In the genomic region with DNA sequence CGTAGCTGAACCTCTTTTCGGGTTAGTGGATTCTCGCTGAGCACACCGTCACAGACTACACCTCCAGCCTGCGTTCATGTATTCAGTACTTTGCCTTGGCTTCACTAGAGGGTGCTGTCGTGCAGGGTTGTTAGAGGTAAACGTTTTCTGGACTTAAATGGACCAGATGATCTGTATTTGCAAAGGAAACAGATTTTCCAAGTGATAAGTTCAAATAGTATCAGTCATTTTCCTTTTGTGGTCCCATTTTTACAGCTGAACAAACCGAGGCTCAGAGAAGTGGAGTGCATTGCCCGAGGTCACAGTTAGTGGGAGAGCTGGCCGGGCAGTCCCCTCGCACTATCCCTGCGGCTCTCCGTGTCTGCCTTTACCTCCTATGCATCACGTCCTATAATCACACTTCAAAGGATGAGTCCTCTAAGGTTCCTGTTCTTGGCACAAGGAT, we compare ENCODE assay signal across 9 cellular contexts.
DNase-seq lines count a peak whose midpoint lies in the region; ATAC-seq and TF ChIP-seq lines count a peak whose summit lies in the region.
"Had no signal": no experiment of that assay in that cellular context is flagged by ENCODE, and none has a peak within 500 bp of the region (broad histone marks: within the 10 kb centered on the region; RNA-seq: fewer than 3 reads in every experiment).

No MANE protein-coding gene starts in this region.

- POLR2A ChIA-PET in AG04449 (lab: Yijun Ruan, JAX), result no interaction called here

- no peaks in the 10 kb centered on the region for H4K20me1 ChIP-seq in Karpas-422 (ENCODE audit: insufficient read depth, low read depth, low read length)

- CTCF ChIA-PET in AG04449 (lab: Yijun Ruan, JAX), result interaction anchor here (0.8 to 13.9 kb wide), 11 partner anchors 9 to 407 kb away, joined by 3 to 127 read pairs (median 4); no protein-coding TSS in a partner anchor

- no peaks in the 10 kb centered on the region for H3K9me2 ChIP-seq in Karpas-422 (replicated peaks; ENCODE audit: insufficient read depth, low read length)

- peak; percentile 65 for TF ChIP-seq CTCF in AG04449 (IDR thresholded peaks at IDR 0.05; ENCODE audit: insufficient read depth, low read length, missing control alignments)
- TF ChIP-seq CTCF in WERI-Rb-1 (IDR thresholded peaks at IDR 0.05; ENCODE audit: low read depth, low read length), result peak; percentile 49
- TF ChIP-seq CTCF in breast epithelium (IDR thresholded peaks at IDR 0.05), result peak in 2 of 3 donors; percentile 44 to 58

- H3K27me3 ChIP-seq in Karpas-422 (ENCODE audit: low read length) (no peaks in the 10 kb centered on the region), WERI-Rb-1 (ENCODE audit: insufficient read depth, low read depth, severe bottlenecking) (no peaks in the 10 kb centered on the region), breast epithelium (no peaks in the 10 kb centered on the region)

- no peak overlapping the region for H3K4me3 ChIP-seq in AG04449 (ENCODE audit: low read depth, low read length)
- H3K4me3 ChIP-seq in Karpas-422 (ENCODE audit: low read length), result no peak overlapping the region
- no peak overlapping the region for H3K4me3 ChIP-seq in WERI-Rb-1 (ENCODE audit: low read depth, low read length)
- H3K4me3 ChIP-seq in breast epithelium, result no peak overlapping the region
- H3K4me3 ChIP-seq: skin epidermis had no signal

- ATAC-seq in GM19372 (IDR thresholded peaks at IDR 0.05; ENCODE audit: low read depth, unreplicated experiment) (peak; percentile 86), left colon (peak; percentile 84), HG03460 (IDR thresholded peaks at IDR 0.05; ENCODE audit: unreplicated experiment) (no peak)

- H3K9me3 ChIP-seq in Karpas-422 (ENCODE audit: low read length) (no peaks in the 10 kb centered on the region), WERI-Rb-1 (ENCODE audit: severe bottlenecking) (no peaks in the 10 kb centered on the region), breast epithelium (no peaks in the 10 kb centered on the region)

- DNase-seq in AG04449 (ENCODE audit: low read depth, low spot score), result no peak
- peak; percentile 70 for DNase-seq in Karpas-422
- peak; percentile 40 for DNase-seq in WERI-Rb-1
- peak in 1 of 2 donors; percentile 57 for DNase-seq in breast epithelium (ENCODE audit: low spot score in 2 of 2)
- peak; percentile 51 to 79 for DNase-seq in left colon
- peak; percentile 52 to 72 (median 52) for DNase-seq in stimulated activated CD4-positive, alpha-beta T cell treated with anti-CD3 and anti-CD28 coated beads, TNF-alpha, amount 100 ng/mL, for 48 hours (ENCODE audit: low read depth in 3 of 3)

- intact Hi-C loops in breast epithelium (cut with DNase I; ENCODE audit: low total_unique reads), result no loop called here
- intact Hi-C loops in left colon (cut with DNase I, micrococcal nuclease), result loop anchor here in 1 of 2 donors (5.0 kb wide), 1 partner anchor 126 kb away; the partner anchor contains the start of gene MAP4K4

- H3K9ac ChIP-seq in Karpas-422 (ENCODE audit: low read length), result no peak overlapping the region

- no peak overlapping the region for H3K4me2 ChIP-seq in Karpas-422 (ENCODE audit: low read depth, low read length, poor library complexity, severe bottlenecking)

- H3K27ac ChIP-seq in Karpas-422 (ENCODE audit: low read length) (no peak overlapping the region), WERI-Rb-1 (no peak overlapping the region), breast epithelium (peak overlapping the region; percentile 27 to 37)

- no peak overlapping the region for H2AFZ ChIP-seq in Karpas-422 (ENCODE audit: low read length)

- H3K4me1 ChIP-seq in Karpas-422 (ENCODE audit: low read length) (no peaks in the 10 kb centered on the region), breast epithelium (peaks cover 0 to 5% of the 10 kb centered on the region in 2 donors)

- H3K36me3 ChIP-seq in Karpas-422 (ENCODE audit: insufficient read depth, low read length), result no peaks in the 10 kb centered on the region
- H3K36me3 ChIP-seq in WERI-Rb-1, result peaks cover 30% of the 10 kb centered on the region
- H3K36me3 ChIP-seq in breast epithelium, result no peaks in the 10 kb centered on the region

- TF ChIP-seq POLR2A in breast epithelium (IDR thresholded peaks at IDR 0.05), result no peak

- H3K79me2 ChIP-seq in Karpas-422 (ENCODE audit: low read length), result no peaks in the 10 kb centered on the region

Comparison
In these comparisons a context has a peak if more than half of its experiments do, and no peak if none do; other contexts are left out.
1. H3K27ac ChIP-seq: peak in breast epithelium (2 of 2); none in Karpas-422 (single experiment) and WERI-Rb-1 (single experiment).
2. Peak in every context shown above with its lines, with median percentiles within 50 percentile points of each other: CTCF ChIP-seq.